8 cellular contexts compared by ENCODE assay signal in genomic region chr1:21440630-21441125, GRCh38. TPM values are rescaled to one million over a fixed set of nuclear protein-coding genes. Genes with fewer than 3 reads are reported as not detected.
DNase-seq lines count a peak whose midpoint lies in the region; ATAC-seq and TF ChIP-seq lines count a peak whose summit lies in the region.
"Not testable (repeated sequence)": the region's sequence is repeated elsewhere in the genome, so short reads cannot be mapped to it uniquely, and the experiment has no call there.

No MANE protein-coding gene starts in this region.

- peaks cover 11% of the 10 kb centered on the region for H3K36me3 Mint-ChIP-seq in HFFc6 (ENCODE audit: low read depth)
- peaks cover 12% of the 10 kb centered on the region for H3K36me3 Mint-ChIP-seq in activated T-helper 17 cell treated with anti-CD3 and anti-CD28 coated beads, Interleukin-2, amount 50 U/mL, for 72 hours (ENCODE audit: low read depth)
- H3K36me3 Mint-ChIP-seq in stimulated activated naive CD8-positive, alpha-beta T cell treated with anti-CD3 and anti-CD28 coated beads, Interleukin-15, Interleukin-2, amounts not matched to agents 100 ng/mL and 50 ng/mL, for 24 hours (ENCODE audit: low read depth) = not testable (repeated sequence)

- peaks cover 27 to 58% (median 40%) of the 10 kb centered on the region in 11 experiments for H3K27me3 ChIP-seq in BLaER1 treated with 17β-estradiol and CSF1 and Interleukin-3, amounts not matched to agents 10 nM and 100 nM
- not testable (repeated sequence) for H3K27me3 ChIP-seq in RWPE2 (ENCODE audit: insufficient read depth, poor library complexity, severe bottlenecking); effector memory CD4-positive, alpha-beta T cell (replicated peaks; ENCODE audit: control insufficient read depth, insufficient read depth, low read length, poor library complexity, severe bottlenecking); neuron (ENCODE audit: insufficient read depth, low read length)
- peaks cover 48% of the 10 kb centered on the region for H3K27me3 ChIP-seq in iPS-20b (ENCODE audit: insufficient read depth, low read length)

- not testable (repeated sequence) for TF ChIP-seq CTCF in HFFc6 (IDR thresholded peaks at IDR 0.05); RWPE2 (IDR thresholded peaks at IDR 0.05; ENCODE audit: poor library complexity, severe bottlenecking)

- peak overlapping the region; percentile 56 to 77 (median 66) for H3K4me3 ChIP-seq in BLaER1 treated with 17β-estradiol and CSF1 and Interleukin-3, amounts not matched to agents 10 nM and 100 nM
- peak overlapping the region; percentile 50 for H3K4me3 ChIP-seq in RWPE2 (ENCODE audit: severe bottlenecking)
- peak overlapping the region; percentile 82 for H3K4me3 ChIP-seq in effector memory CD4-positive, alpha-beta T cell (ENCODE audit: insufficient read depth, low read depth, low read length, poor library complexity, severe bottlenecking)
- H3K4me3 ChIP-seq in iPS-20b (ENCODE audit: low read length) = peak overlapping the region; percentile 68
- H3K4me3 ChIP-seq in neuron (ENCODE audit: low read length) = peak overlapping the region; percentile 82

- H3K4me1 ChIP-seq in BLaER1 treated with 17β-estradiol and CSF1 and Interleukin-3, amounts not matched to agents 10 nM and 100 nM = peaks cover 0 to 15% (median 9%) of the 10 kb centered on the region in 10 experiments; a peak in 16 of 20 replicates
- H3K4me1 ChIP-seq in RWPE2 (ENCODE audit: insufficient read depth, poor library complexity, severe bottlenecking); effector memory CD4-positive, alpha-beta T cell (ENCODE audit: control insufficient read depth, insufficient read depth, low read length, poor library complexity, severe bottlenecking); iPS-20b (ENCODE audit: insufficient read depth, low read length); neuron (ENCODE audit: insufficient read depth, low read length): not testable (repeated sequence)

- DNase-seq in HFFc6 = peak; percentile 8
- not testable (repeated sequence) for DNase-seq in RWPE2 (ENCODE audit: low spot score); effector memory CD4-positive, alpha-beta T cell

- H3K9me3 Mint-ChIP-seq in HFFc6; activated T-helper 17 cell treated with anti-CD3 and anti-CD28 coated beads, Interleukin-2, amount 50 U/mL, for 72 hours; stimulated activated naive CD8-positive, alpha-beta T cell treated with anti-CD3 and anti-CD28 coated beads, Interleukin-15, Interleukin-2, amounts not matched to agents 100 ng/mL and 50 ng/mL, for 24 hours: not testable (repeated sequence)

- not testable (repeated sequence) for H3K9me3 ChIP-seq in BLaER1 treated with 17β-estradiol and CSF1 and Interleukin-3, amounts not matched to agents 10 nM and 100 nM (replicated peaks in 1 of 11); RWPE2 (ENCODE audit: severe bottlenecking); effector memory CD4-positive, alpha-beta T cell (ENCODE audit: control insufficient read depth, low read length); iPS-20b (ENCODE audit: insufficient read depth, low read depth, low read length); neuron (ENCODE audit: low read length)

- peaks cover 22% of the 10 kb centered on the region for H3K4me1 Mint-ChIP-seq in HFFc6 (ENCODE audit: low read depth)
- not testable (repeated sequence) for H3K4me1 Mint-ChIP-seq in activated T-helper 17 cell treated with anti-CD3 and anti-CD28 coated beads, Interleukin-2, amount 50 U/mL, for 72 hours
- peaks cover 13% of the 10 kb centered on the region for H3K4me1 Mint-ChIP-seq in stimulated activated naive CD8-positive, alpha-beta T cell treated with anti-CD3 and anti-CD28 coated beads, Interleukin-15, Interleukin-2, amounts not matched to agents 100 ng/mL and 50 ng/mL, for 24 hours (ENCODE audit: low read depth)

- H3K36me3 ChIP-seq in BLaER1 treated with 17β-estradiol and CSF1 and Interleukin-3, amounts not matched to agents 10 nM and 100 nM = peaks cover 0 to 11% (median 0%) of the 10 kb centered on the region in 11 experiments; a peak in 4 of 22 replicates
- not testable (repeated sequence) for H3K36me3 ChIP-seq in RWPE2 (ENCODE audit: low read depth); effector memory CD4-positive, alpha-beta T cell (ENCODE audit: control insufficient read depth, insufficient read depth, low read length); iPS-20b (ENCODE audit: insufficient read depth, low read depth, low read length); neuron (ENCODE audit: insufficient read depth, low read length)

- H2AFZ ChIP-seq in neuron (ENCODE audit: low read depth, low read length) = peak overlapping the region; percentile 6

- H4K20me1 ChIP-seq in BLaER1 treated with 17β-estradiol and CSF1 and Interleukin-3, amounts not matched to agents 10 nM and 100 nM = peaks cover 0 to 11% (median 0%) of the 10 kb centered on the region in 11 experiments; a peak in 1 of 22 replicates

- not testable (repeated sequence) for H3K27ac ChIP-seq in BLaER1 treated with 17β-estradiol and CSF1 and Interleukin-3, amounts not matched to agents 10 nM and 100 nM; effector memory CD4-positive, alpha-beta T cell (ENCODE audit: insufficient read depth, low read length, poor library complexity, severe bottlenecking); iPS-20b (ENCODE audit: low read length)
- peak overlapping the region; percentile 30 for H3K27ac ChIP-seq in RWPE2 (ENCODE audit: poor library complexity, severe bottlenecking)

- peak overlapping the region; percentile 46 to 85 (median 72) for H3K4me2 ChIP-seq in BLaER1 treated with 17β-estradiol and CSF1 and Interleukin-3, amounts not matched to agents 10 nM and 100 nM

- H3K9ac ChIP-seq in BLaER1 treated with 17β-estradiol and CSF1 and Interleukin-3, amounts not matched to agents 10 nM and 100 nM = peak overlapping the region in 10 of 11 experiments; percentile 24 to 68 (median 54); a peak in 18 of 22 replicates
- H3K9ac ChIP-seq in iPS-20b (ENCODE audit: low read depth, low read length) = not testable (repeated sequence)

- peak overlapping the region; percentile 67 for H3K27ac Mint-ChIP-seq in HFFc6
- peak overlapping the region; percentile 68 for H3K27ac Mint-ChIP-seq in activated T-helper 17 cell treated with anti-CD3 and anti-CD28 coated beads, Interleukin-2, amount 50 U/mL, for 72 hours
- peak overlapping the region; percentile 29 for H3K27ac Mint-ChIP-seq in stimulated activated naive CD8-positive, alpha-beta T cell treated with anti-CD3 and anti-CD28 coated beads, Interleukin-15, Interleukin-2, amounts not matched to agents 100 ng/mL and 50 ng/mL, for 24 hours

- not testable (repeated sequence) for H3K27me3 Mint-ChIP-seq in HFFc6 (ENCODE audit: insufficient read depth); activated T-helper 17 cell treated with anti-CD3 and anti-CD28 coated beads, Interleukin-2, amount 50 U/mL, for 72 hours; stimulated activated naive CD8-positive, alpha-beta T cell treated with anti-CD3 and anti-CD28 coated beads, Interleukin-15, Interleukin-2, amounts not matched to agents 100 ng/mL and 50 ng/mL, for 24 hours

- ATAC-seq in RWPE2 (ENCODE audit: low read depth) = peak; percentile 5; the same call in 1 of the 3 replicates
- peak; percentile 19 for ATAC-seq in activated T-helper 17 cell treated with anti-CD3 and anti-CD28 coated beads, Interleukin-2, amount 50 U/mL, for 72 hours (replicated peaks)

- H3K4me3 Mint-ChIP-seq in HFFc6 = peak overlapping the region; percentile 92
- peak overlapping the region; percentile 96 for H3K4me3 Mint-ChIP-seq in activated T-helper 17 cell treated with anti-CD3 and anti-CD28 coated beads, Interleukin-2, amount 50 U/mL, for 72 hours
- H3K4me3 Mint-ChIP-seq in stimulated activated naive CD8-positive, alpha-beta T cell treated with anti-CD3 and anti-CD28 coated beads, Interleukin-15, Interleukin-2, amounts not matched to agents 100 ng/mL and 50 ng/mL, for 24 hours = peak overlapping the region; percentile 83

RNA-seq across cellular contexts. Expression of gene NBPF3, which starts 0.7 kb away (rescaled TPM):
- total RNA-seq in HFFc6 (2021; fragmentation: NEBNext Ultra II Directional; extraction: Animal tissue kit (Norgen Biotek cat#: 25700)) = 10 to 100 TPM; 14.0 to 20.7 (median 18.2) TPM
- total RNA-seq in activated T-helper 17 cell treated with anti-CD3 and anti-CD28 coated beads, Interleukin-2, amount 50 U/mL, for 72 hours = 10 to 100 TPM in 1 of 2 donors, 1 to 10 TPM in 1; 9.9 to 10.8 TPM
